In genomic region chr17:28335201-28335958, GRCh38 we compare ENCODE assay signal across 8 cellular contexts. TPM values are rescaled to one million over a fixed set of nuclear protein-coding genes. Genes with fewer than 3 reads are reported as not detected.
DNase-seq lines count a peak whose midpoint lies in the region; ATAC-seq and TF ChIP-seq lines count a peak whose summit lies in the region.

Gene IFT20, minus strand, starts transcription at chr17:28335472. Its CDS starts 3,487 bp downstream, at chr17:28331985.
Gene TNFAIP1, plus strand, starts transcription at chr17:28335761. Its CDS starts 3,761 bp downstream, at chr17:28339522.

- H2BK120ac ChIP-seq in H9 (ENCODE audit: low read depth, low read length, poor library complexity, severe bottlenecking) = no peak within 1 kb of the TSS

- no peak within 1 kb of the TSS for H3T11ph ChIP-seq in H9 (ENCODE audit: low read length)

- peaks cover 57% of the 10 kb centered on the region for H3K36me3 ChIP-seq in MG63

- H3K14ac ChIP-seq in H9 (ENCODE audit: insufficient read depth, low read length) = peak within 1 kb of the TSS; percentile 86

- peak within 1 kb of the TSS; percentile 93 for H3K4me2 ChIP-seq in H9 (ENCODE audit: insufficient read depth, insufficient read length, low read length)

- H4K5ac ChIP-seq in H9 (ENCODE audit: insufficient read length, low read depth, low read length) = no peak within 1 kb of the TSS

- no peak within 1 kb of the TSS for H3K27ac ChIP-seq in H9 (ENCODE audit: insufficient read length, low read depth, low read length)

- H3K9ac ChIP-seq in H9 (ENCODE audit: extremely low read depth, insufficient read length, low read length) = peak within 1 kb of the TSS; percentile 79

- H3K9me3 Mint-ChIP-seq in H9 = no peaks in the 10 kb centered on the region; a peak in 1 of 5 replicates
- H3K9me3 Mint-ChIP-seq in natural killer cell treated with Interleukin-12 subunit alpha and Interleukin-12 subunit beta and Interleukin-15 and Interleukin-18, amount 100 ng/mL, for 72 hours = no peaks in the 10 kb centered on the region

- H3K4me3 ChIP-seq in MG63 (peak within 1 kb of the TSS; percentile 98), fibroblast of pulmonary artery (replicated peaks; ENCODE audit: low read depth, low read length) (peak within 1 kb of the TSS; percentile 97)

- no peak within 1 kb of the TSS for H2BK5ac ChIP-seq in H9 (ENCODE audit: insufficient read length, low read length)

- H3K27ac Mint-ChIP-seq in H9 = peak within 1 kb of the TSS; percentile 92 to 99 (median 98)
- peak within 1 kb of the TSS; percentile 83 for H3K27ac Mint-ChIP-seq in natural killer cell treated with Interleukin-12 subunit alpha and Interleukin-12 subunit beta and Interleukin-15 and Interleukin-18, amount 100 ng/mL, for 72 hours

- H3K9me3 ChIP-seq in H9 (ENCODE audit: control insufficient read depth, low read depth, low read length) (no peaks in the 10 kb centered on the region), MG63 (no peaks in the 10 kb centered on the region)

- H3K18ac ChIP-seq in H9 (ENCODE audit: insufficient read length, low read depth, low read length) = peak within 1 kb of the TSS; percentile 87

- peak within 1 kb of the TSS; percentile 97 to 99 for H3K4me3 Mint-ChIP-seq in H9
- H3K4me3 Mint-ChIP-seq in natural killer cell treated with Interleukin-12 subunit alpha and Interleukin-12 subunit beta and Interleukin-15 and Interleukin-18, amount 100 ng/mL, for 72 hours = peak within 1 kb of the TSS; percentile 95

- no peak within 1 kb of the TSS for H2BK12ac ChIP-seq in H9 (ENCODE audit: insufficient read length, low read depth, low read length)

- no peak within 1 kb of the TSS for H3K23ac ChIP-seq in H9 (ENCODE audit: insufficient read length, low read depth, low read length)

- H3K79me1 ChIP-seq in H9 (ENCODE audit: insufficient read depth, low read depth, low read length, poor library complexity, severe bottlenecking) = no peaks in the 10 kb centered on the region

- H3K79me2 ChIP-seq in H9 (ENCODE audit: insufficient read depth, low read length) = no peaks in the 10 kb centered on the region; the same call in 1 of the 2 replicates

- no CpG with 5 or more reads among the region's 62 CpGs for WGBS in H9 (ENCODE audit: extremely low coverage, insufficient read length, low lambda C conversion rate)

- no peak within 1 kb of the TSS for H4K91ac ChIP-seq in H9 (ENCODE audit: insufficient read length, low read depth, low read length)

- peak; percentile 99 for ATAC-seq in natural killer cell treated with Interleukin-12 subunit alpha and Interleukin-12 subunit beta and Interleukin-15 and Interleukin-18, amount 100 ng/mL, for 72 hours
- peak; percentile 99 for ATAC-seq in stimulated activated naive CD8-positive, alpha-beta T cell treated with anti-CD3 and anti-CD28 coated beads, Interleukin-15, Interleukin-2, amounts not matched to agents 100 U/mL and 50 U/mL, for 24 hours

- peaks cover 9% of the 10 kb centered on the region; the same call in 1 of the 2 replicates for H3K4me1 ChIP-seq in H9 (ENCODE audit: insufficient read depth, low read length)

- no peak within 1 kb of the TSS for H2AK5ac ChIP-seq in H9 (ENCODE audit: insufficient read length, low read length)

- peaks cover 0 to 11% (median 9%) of the 10 kb centered on the region in 3 experiments; a peak in 5 of 7 replicates for H3K36me3 Mint-ChIP-seq in H9 (ENCODE audit: insufficient read depth in 1 of 3, low read depth in 3 of 3)
- peaks cover 4% of the 10 kb centered on the region for H3K36me3 Mint-ChIP-seq in natural killer cell treated with Interleukin-12 subunit alpha and Interleukin-12 subunit beta and Interleukin-15 and Interleukin-18, amount 100 ng/mL, for 72 hours

- no peak within 1 kb of the TSS for H3K56ac ChIP-seq in H9 (ENCODE audit: insufficient read length, low read depth, low read length)

- H3K27me3 Mint-ChIP-seq in H9 (ENCODE audit: low read depth) = no peaks in the 10 kb centered on the region
- no peaks in the 10 kb centered on the region for H3K27me3 Mint-ChIP-seq in natural killer cell treated with Interleukin-12 subunit alpha and Interleukin-12 subunit beta and Interleukin-15 and Interleukin-18, amount 100 ng/mL, for 72 hours

- no peak within 1 kb of the TSS for H3K4ac ChIP-seq in H9 (ENCODE audit: low read depth, low read length)

- H2AFZ ChIP-seq in H9 (ENCODE audit: low read length) = no peak within 1 kb of the TSS

- H2BK20ac ChIP-seq in H9 (ENCODE audit: low read depth, low read length, poor library complexity, severe bottlenecking) = no peak within 1 kb of the TSS

- no peaks in the 10 kb centered on the region for H4K20me1 ChIP-seq in H9 (ENCODE audit: control insufficient read depth, insufficient read depth, insufficient read length)

- H2BK15ac ChIP-seq in H9 (ENCODE audit: low read depth, low read length) = no peak within 1 kb of the TSS

- H3K27me3 ChIP-seq in H9 (ENCODE audit: insufficient read depth, low read length) = no peaks in the 10 kb centered on the region
- no peaks in the 10 kb centered on the region for H3K27me3 ChIP-seq in MG63

- no peak within 1 kb of the TSS for H4K8ac ChIP-seq in H9 (replicated peaks; ENCODE audit: insufficient read length, low read depth, low read length)

- H3K23me2 ChIP-seq in H9 (ENCODE audit: insufficient read length, low read depth, low read length, poor library complexity, severe bottlenecking) = peaks cover 13% of the 10 kb centered on the region

- DNase-seq in ELR (ENCODE audit: low read depth) (peak; percentile 100), H9 (peak; percentile 100), MG63 (peak; percentile 100), SHP77 treated with DMSO at 0.1 percent for 48 hours (lab: John Stamatoyannopoulos, UW) (peak; percentile 97), fibroblast of pulmonary artery (ENCODE audit: low read depth) (peak; percentile 100)
- peak; percentile 99 for DNase-seq in activated effector memory CD4-positive, alpha-beta T cell treated with anti-CD3 and anti-CD28 coated beads, Interleukin-2, amount 50 U/mL, for 16 hours
- DNase-seq in natural killer cell treated with Interleukin-12 subunit alpha and Interleukin-12 subunit beta and Interleukin-15 and Interleukin-18, amount 100 ng/mL, for 72 hours (ENCODE audit: low spot score) = peak; percentile 100
- peak; percentile 95 for DNase-seq in stimulated activated naive CD8-positive, alpha-beta T cell treated with anti-CD3 and anti-CD28 coated beads, Interleukin-15, Interleukin-2, amounts not matched to agents 100 U/mL and 50 U/mL, for 24 hours

- TF ChIP-seq CTCF in H9 (conservative IDR thresholded peaks at IDR 0.05) (no peak), fibroblast of pulmonary artery (IDR thresholded peaks at IDR 0.05; ENCODE audit: low read length, missing control alignments) (no peak)

- peaks cover 19 to 23% of the 10 kb centered on the region in 2 experiments for H3K4me1 Mint-ChIP-seq in H9
- H3K4me1 Mint-ChIP-seq in natural killer cell treated with Interleukin-12 subunit alpha and Interleukin-12 subunit beta and Interleukin-15 and Interleukin-18, amount 100 ng/mL, for 72 hours (ENCODE audit: low read depth in 2 of 2) = peaks cover 38 to 39% of the 10 kb centered on the region in 2 donors

RNA-seq across cellular contexts. Expression of gene IFT20, which starts in this region (rescaled TPM):
- 20.5 and 21.0 TPM in 2 replicates for total RNA-seq in H9 (2021)
- 41.9 and 64.9 TPM in 2 replicates for total RNA-seq in MG63 (2014; rRNA removed; shearing (Covaris generic); ENCODE audit: low replicate concordance)
- 10 to 100 TPM; 17.7 to 18.2 TPM for total RNA-seq in natural killer cell treated with Interleukin-12 subunit alpha and Interleukin-12 subunit beta and Interleukin-15 and Interleukin-18, amount 100 ng/mL, for 72 hours

RNA-seq across cellular contexts. Expression of gene TNFAIP1, which starts in this region (rescaled TPM):
- total RNA-seq in H9 (2021) = 18.4 and 21.8 TPM in 2 replicates
- total RNA-seq in MG63 (2014; rRNA removed; shearing (Covaris generic); ENCODE audit: low replicate concordance) = 29.2 and 31.9 TPM in 2 replicates
- total RNA-seq in natural killer cell treated with Interleukin-12 subunit alpha and Interleukin-12 subunit beta and Interleukin-15 and Interleukin-18, amount 100 ng/mL, for 72 hours = 10 to 100 TPM; 20.4 to 24.9 TPM
